Comparison of ENCODE assay signal across 21 cellular contexts in genomic region chr11:9351321-9351881, GRCh38. TPM values are rescaled to one million over a fixed set of nuclear protein-coding genes. Genes with fewer than 3 reads are reported as not detected.
DNase-seq lines count a peak whose midpoint lies in the region; ATAC-seq, FAIRE-seq and TF ChIP-seq lines count a peak whose summit lies in the region.
"Had no signal": no experiment of that assay in that cellular context is flagged by ENCODE, and none has a peak within 500 bp of the region (broad histone marks: within the 10 kb centered on the region; RNA-seq: fewer than 3 reads in every experiment).

No MANE protein-coding gene starts in this region.

- POLR2A ChIA-PET in Caco-2 (lab: Charles Lee): no interaction called here
- POLR2A ChIA-PET in H1 (lab: Charles Lee; ENCODE audit: partially characterized antibody): interaction anchor here (1.1 to 1.9 kb wide), 2 partner anchors 12 to 33 kb away, joined by 4 to 5 read pairs; partner anchors contain the start of gene IPO7

- no peaks in the 10 kb centered on the region for H3K9me3 Mint-ChIP-seq in Caco-2 (ENCODE audit: unreplicated experiment)
- H3K9me3 Mint-ChIP-seq in stimulated activated naive CD8-positive, alpha-beta T cell treated with anti-CD3 and anti-CD28 coated beads, Interleukin-15, amount 100 ng/mL, for 72 hours: no peaks in the 10 kb centered on the region
- H3K9me3 Mint-ChIP-seq: CD8-positive, alpha-beta T cell; GM23338 had no signal

- H2BK15ac ChIP-seq in H1 (ENCODE audit: low read length): no peak overlapping the region

- no TSS peak for BruUV-seq in Caco-2 (replicated peaks; lab: Mats Ljungman, UMichigan)

- no peak for FAIRE-seq in H1 (lab: Jason Lieb, UNC)
- FAIRE-seq: GM18507 had no signal

- intact Hi-C loops in Caco-2 (cut with micrococcal nuclease; ENCODE audit: unreplicated experiment): no loop called here
- intact Hi-C loops in left ventricle myocardium inferior (cut with micrococcal nuclease): no loop called here
- intact Hi-C loops in transverse colon (cut with DNase I; ENCODE audit: low total_unique reads): no loop called here
- intact Hi-C loops in colonic mucosa (cut with DNase I): no loop called here

- in situ Hi-C loops in transverse colon (cut with MboI; ENCODE audit: low pct_ligation_motif_present in 1 of 4, low pct_unique_long_range_greater_than_20kb in 1 of 4, low sequenced_read_pairs in 3 of 4): no loop called here

- no peaks in the 10 kb centered on the region for H3K23me2 ChIP-seq in H1 (ENCODE audit: low read depth, low read length)

- H3K27ac Mint-ChIP-seq in Caco-2 (ENCODE audit: unreplicated experiment): peak overlapping the region; percentile 3
- no peak overlapping the region for H3K27ac Mint-ChIP-seq in stimulated activated naive CD8-positive, alpha-beta T cell treated with anti-CD3 and anti-CD28 coated beads, Interleukin-15, amount 100 ng/mL, for 72 hours
- H3K27ac Mint-ChIP-seq: CD8-positive, alpha-beta T cell; GM23338 had no signal

- DNase-seq in Caco-2 (no peak), H1 (ENCODE audit: low read depth in 1 of 2, low spot score in 2 of 2) (no peak), left ventricle myocardium inferior (no peak), transverse colon (no peak), colonic mucosa (no peak)
- no peak for DNase-seq in stimulated activated naive CD8-positive, alpha-beta T cell treated with anti-CD3 and anti-CD28 coated beads, Interleukin-15, amount 100 ng/mL, for 72 hours
- DNase-seq: ACHN; C1 segment of cervical spinal cord; CD8-positive, alpha-beta T cell; GDM1; KG1; NCI-H1092 treated with DMSO at 0.1 percent for 48 hours; NCI-H1436 treated with DMSO at 0.1 percent for 48 hours; NCI-H2029 treated with DMSO at 0.1 percent for 48 hours; NCI-H2171; NCI-H345; NCI-H524; NCI-H774 had no signal

- no peak overlapping the region for H2BK120ac ChIP-seq in H1 (replicated peaks; ENCODE audit: low read depth, low read length)

- H2AK5ac ChIP-seq in H1 (ENCODE audit: low read depth, low read length): no peak overlapping the region

- peaks cover 6% of the 10 kb centered on the region for H3K4me1 Mint-ChIP-seq in Caco-2 (ENCODE audit: low read depth, unreplicated experiment)
- H3K4me1 Mint-ChIP-seq in stimulated activated naive CD8-positive, alpha-beta T cell treated with anti-CD3 and anti-CD28 coated beads, Interleukin-15, amount 100 ng/mL, for 72 hours: peaks cover 15% of the 10 kb centered on the region

- no peak overlapping the region for H3K14ac ChIP-seq in H1 (ENCODE audit: insufficient read length)

- no peaks in the 10 kb centered on the region for H4K20me1 ChIP-seq in H1 (replicated peaks in 1 of 2; ENCODE audit: control insufficient read depth in 1 of 2, insufficient read depth in 2 of 2, low read length in 2 of 2)

- H3K27ac ChIP-seq in H1 (ENCODE audit: low read depth, low read length): no peak overlapping the region
- H3K27ac ChIP-seq in left ventricle myocardium inferior (replicated peaks): peak overlapping the region; percentile 9
- no peak overlapping the region for H3K27ac ChIP-seq in parathyroid adenoma
- no peak overlapping the region for H3K27ac ChIP-seq in transverse colon
- no peak overlapping the region for H3K27ac ChIP-seq in colonic mucosa

- H3K79me1 ChIP-seq in H1 (ENCODE audit: low read depth, low read length): no peaks in the 10 kb centered on the region

- H2BK20ac ChIP-seq in H1 (ENCODE audit: low read length): no peak overlapping the region

- no peak overlapping the region for H3K18ac ChIP-seq in H1 (ENCODE audit: extremely low read depth, low read length)

- peak overlapping the region; percentile 2; the same call in 1 of the 2 replicates for H4K8ac ChIP-seq in H1 (ENCODE audit: extremely low read depth, insufficient read depth, low read length)

- H3K4me2 ChIP-seq in H1 (ENCODE audit: insufficient read depth in 1 of 2, low read depth in 2 of 2, low read length in 2 of 2) (no peak overlapping the region), parathyroid adenoma (ENCODE audit: low read length) (no peak overlapping the region)
- H3K4me2 ChIP-seq: GM23338 had no signal

- H2BK5ac ChIP-seq in H1 (ENCODE audit: low read depth, low read length): no peak overlapping the region

- TF ChIP-seq EP300 in H1 (IDR thresholded peaks at IDR 0.05; ENCODE audit: borderline replicate concordance in 1 of 2, low read depth in 2 of 2, low read length in 2 of 2) (no peak), transverse colon (IDR thresholded peaks at IDR 0.05; ENCODE audit: low read depth) (no peak)

- TF ChIP-seq CTCF in Caco-2 (IDR thresholded peaks at IDR 0.05; ENCODE audit: insufficient read depth in 1 of 2, low read depth in 1 of 2, low read length in 1 of 2, severe bottlenecking in 1 of 2, unreplicated experiment in 1 of 2) (no peak), H1 (IDR thresholded peaks at IDR 0.05; ENCODE audit: control extremely low read depth in 1 of 3, insufficient read depth in 1 of 3, low read depth in 1 of 3, low read length in 3 of 3) (no peak), left ventricle myocardium inferior (IDR thresholded peaks at IDR 0.05; ENCODE audit: borderline replicate concordance) (peak; percentile 41), parathyroid adenoma (IDR thresholded peaks at IDR 0.05) (no peak), transverse colon (IDR thresholded peaks at IDR 0.05) (no peak), colonic mucosa (IDR thresholded peaks at IDR 0.05) (no peak)

- no peak overlapping the region for H3K23ac ChIP-seq in H1 (ENCODE audit: insufficient read length)

- H2BK12ac ChIP-seq in H1 (ENCODE audit: low read depth, low read length): no peak overlapping the region

- no peaks in the 10 kb centered on the region for H3K36me3 Mint-ChIP-seq in Caco-2 (ENCODE audit: insufficient read depth, unreplicated experiment)
- H3K36me3 Mint-ChIP-seq: CD8-positive, alpha-beta T cell had no signal

- no peak overlapping the region for H3K56ac ChIP-seq in H1 (replicated peaks; ENCODE audit: insufficient read length, low read depth, low read length)

- H4K5ac ChIP-seq in H1 (ENCODE audit: insufficient read length, low read depth, low read length): no peak overlapping the region

- no peak overlapping the region for H4K91ac ChIP-seq in H1 (replicated peaks; ENCODE audit: insufficient read length, low read length)

- no peak for TF ChIP-seq RAD21 in H1 (IDR thresholded peaks at IDR 0.05 in 1 of 2, conservative IDR thresholded peaks at IDR 0.05 in 1 of 2; ENCODE audit: low read depth in 2 of 2, low read length in 2 of 2)

- H3K9me3 ChIP-seq in Caco-2: no peaks in the 10 kb centered on the region; the same call in 1 of the 2 replicates
- no peaks in the 10 kb centered on the region for H3K9me3 ChIP-seq in H1 (ENCODE audit: insufficient read depth in 2 of 2, low read depth in 1 of 2, low read length in 1 of 2)
- no peaks in the 10 kb centered on the region for H3K9me3 ChIP-seq in left ventricle myocardium inferior (replicated peaks)
- H3K9me3 ChIP-seq in parathyroid adenoma (ENCODE audit: control insufficient read depth, low read length): no peaks in the 10 kb centered on the region
- H3K9me3 ChIP-seq in transverse colon: no peaks in the 10 kb centered on the region
- H3K9me3 ChIP-seq in colonic mucosa: no peaks in the 10 kb centered on the region

- TF ChIP-seq POLR2A in H1 (IDR thresholded peaks at IDR 0.05; ENCODE audit: control extremely low read depth in 1 of 2, low read depth in 2 of 2, low read length in 2 of 2): no peak
- TF ChIP-seq POLR2A in transverse colon (IDR thresholded peaks at IDR 0.05): no peak

- H3K4me1 ChIP-seq in Caco-2 (no peaks in the 10 kb centered on the region; the same call in 1 of the 2 replicates), H1 (replicated peaks in 1 of 4; ENCODE audit: control insufficient read depth in 3 of 4, insufficient read depth in 4 of 4, low read length in 3 of 4) (peaks cover 0 to 10% (median 4%) of the 10 kb centered on the region in 4 experiments; a peak in 2 of 7 replicates), left ventricle myocardium inferior (peaks cover 4% of the 10 kb centered on the region), parathyroid adenoma (no peaks in the 10 kb centered on the region), transverse colon (no peaks in the 10 kb centered on the region), colonic mucosa (no peaks in the 10 kb centered on the region)

- H3K4ac ChIP-seq in H1 (replicated peaks; ENCODE audit: insufficient read length, low read depth, low read length): no peak overlapping the region

- 89% methylated on average over 6 of the region's 6 CpGs; no CpG with 5 or more reads in 1 of the 2 experiments for WGBS in H1 (ENCODE audit: extremely low coverage in 1 of 2, insufficient coverage in 1 of 2, insufficient read length in 1 of 2, insufficient replicate concordance in 2 of 2, low coverage in 1 of 2, low lambda C conversion rate in 2 of 2, missing lambda C conversion rate in 1 of 2), 2 experiments
- 88% methylated on average over 6 of the region's 6 CpGs; no CpG with 5 or more reads in 1 of the 2 donors for WGBS in transverse colon (ENCODE audit: low coverage in 1 of 2), 2 donors

- no peak overlapping the region for H3K4me3 ChIP-seq in Caco-2 (ENCODE audit: low read depth, low read length)
- H3K4me3 ChIP-seq in H1 (ENCODE audit: extremely low read depth in 1 of 4, insufficient read depth in 2 of 4, low read depth in 3 of 4, low read length in 4 of 4): no peak overlapping the region
- H3K4me3 ChIP-seq in left ventricle myocardium inferior: no peak overlapping the region
- no peak overlapping the region for H3K4me3 ChIP-seq in parathyroid adenoma (ENCODE audit: low read depth, low read length)
- no peak overlapping the region for H3K4me3 ChIP-seq in transverse colon
- H3K4me3 ChIP-seq in colonic mucosa: no peak overlapping the region
- H3K4me3 ChIP-seq: GM23338 had no signal

- CTCF ChIA-PET in Caco-2 (lab: Charles Lee) (no interaction called here), H1 (lab: Charles Lee; ENCODE audit: partially characterized antibody) (interaction anchor here (0.7 to 1.2 kb wide), 3 partner anchors 15 to 1517 kb away, joined by 3 to 4 read pairs (median 3); no protein-coding TSS in a partner anchor)

- no peaks in the 10 kb centered on the region for H3K79me2 ChIP-seq in H1 (ENCODE audit: control insufficient read depth in 1 of 2, insufficient read depth in 2 of 2, low read length in 2 of 2)
- no peaks in the 10 kb centered on the region for H3K79me2 ChIP-seq in parathyroid adenoma

- no peak for ATAC-seq in stimulated activated naive CD8-positive, alpha-beta T cell treated with anti-CD3 and anti-CD28 coated beads, Interleukin-15, amount 100 ng/mL, for 72 hours
- ATAC-seq: CD8-positive, alpha-beta T cell; GM23338 had no signal

- H3K27me3 Mint-ChIP-seq in Caco-2 (ENCODE audit: insufficient read depth, unreplicated experiment): no peaks in the 10 kb centered on the region
- no peaks in the 10 kb centered on the region for H3K27me3 Mint-ChIP-seq in stimulated activated naive CD8-positive, alpha-beta T cell treated with anti-CD3 and anti-CD28 coated beads, Interleukin-15, amount 100 ng/mL, for 72 hours

- no peak overlapping the region for H2AFZ ChIP-seq in H1 (ENCODE audit: low read length)
- H2AFZ ChIP-seq in parathyroid adenoma: peak overlapping the region; percentile 20
- H2AFZ ChIP-seq: GM23338 had no signal

- H3K36me3 ChIP-seq in Caco-2 (ENCODE audit: control insufficient read depth, insufficient read depth, low read length): no peaks in the 10 kb centered on the region
- H3K36me3 ChIP-seq in H1 (ENCODE audit: control insufficient read depth in 2 of 4, insufficient read depth in 4 of 4, low read length in 3 of 4): no peaks in the 10 kb centered on the region
- H3K36me3 ChIP-seq in left ventricle myocardium inferior: no peaks in the 10 kb centered on the region
- H3K36me3 ChIP-seq in parathyroid adenoma (ENCODE audit: control insufficient read depth, insufficient read depth, low read length): no peaks in the 10 kb centered on the region
- H3K36me3 ChIP-seq in transverse colon: no peaks in the 10 kb centered on the region
- no peaks in the 10 kb centered on the region for H3K36me3 ChIP-seq in colonic mucosa

- H3K9ac ChIP-seq in H1 (replicated peaks in 1 of 4; ENCODE audit: extremely low read depth in 1 of 4, low read depth in 3 of 4, low read length in 3 of 4): no peak overlapping the region
- H3K9ac ChIP-seq in parathyroid adenoma: no peak overlapping the region
- no peak overlapping the region for H3K9ac ChIP-seq in colonic mucosa (ENCODE audit: low read depth in 2 of 2, low read length in 2 of 2)

- no peaks in the 10 kb centered on the region for H3K27me3 ChIP-seq in Caco-2 (replicated peaks; ENCODE audit: control insufficient read depth, insufficient read depth, low read length)
- H3K27me3 ChIP-seq in H1 (replicated peaks in 1 of 4; ENCODE audit: control insufficient read depth in 3 of 4, extremely low read depth in 1 of 4, insufficient read depth in 3 of 4, low read length in 3 of 4): no peaks in the 10 kb centered on the region
- no peaks in the 10 kb centered on the region for H3K27me3 ChIP-seq in left ventricle myocardium inferior (ENCODE audit: low read depth)
- H3K27me3 ChIP-seq in parathyroid adenoma (ENCODE audit: control insufficient read depth, insufficient read depth, low read length): no peaks in the 10 kb centered on the region
- no peaks in the 10 kb centered on the region for H3K27me3 ChIP-seq in transverse colon
- H3K27me3 ChIP-seq in colonic mucosa: no peaks in the 10 kb centered on the region

- no peak overlapping the region for H3K4me3 Mint-ChIP-seq in Caco-2 (ENCODE audit: unreplicated experiment)
- H3K4me3 Mint-ChIP-seq in stimulated activated naive CD8-positive, alpha-beta T cell treated with anti-CD3 and anti-CD28 coated beads, Interleukin-15, amount 100 ng/mL, for 72 hours: no peak overlapping the region
- H3K4me3 Mint-ChIP-seq: CD8-positive, alpha-beta T cell; GM23338 had no signal

RNA-seq across cellular contexts. Expression of gene IPO7, which starts 33.1 kb away (rescaled TPM):
- total RNA-seq in Caco-2 (2022) (196 and 199 TPM in 2 replicates), left ventricle myocardium inferior (150 TPM), transverse colon (10 to 100 TPM; 20.9 to 64.5 (median 44.6) TPM), colonic mucosa (100 to 1,000 TPM in 1 of 2 donors, 10 to 100 TPM in 1; 80.8 to 103 TPM)
- total RNA-seq in H1 (2021; fragmentation: NEBNext Ultra II Directional; extraction: Animal tissue kit (Norgen Biotek cat#: 25700)): 244 and 259 TPM in 2 replicates
- polyA plus RNA-seq in H1 (2011; rRNA removed): 38.7 and 45.9 TPM in 2 replicates
- polyA plus RNA-seq in H1 (2011; cell fraction: cytosol; rRNA removed): 61.0 TPM
- polyA plus RNA-seq in H1 (2011; cell fraction: nucleus; rRNA removed): 90.5 TPM
- polyA plus RNA-seq in H1 (2012, experiment 1 of 2): 60.6 to 116 TPM (median 80.2 TPM) in 4 replicates
- polyA plus RNA-seq in H1 (2012, experiment 2 of 2): 5.5 TPM
- 119 TPM for polyA plus RNA-seq in H1 (2013, experiment 1 of 2)
- 111 TPM for polyA plus RNA-seq in H1 (2013, experiment 2 of 2)
- 160 and 258 TPM in 2 replicates for polyA minus RNA-seq in H1 (2011; rRNA and poly(A)+ RNA removed)
- 368 TPM for polyA minus RNA-seq in H1 (2011; cell fraction: cytosol; rRNA and poly(A)+ RNA removed)
- 292 TPM for polyA minus RNA-seq in H1 (2011; cell fraction: nucleus; rRNA and poly(A)+ RNA removed)

RNA-seq across cellular contexts. Expression of gene TMEM41B, which starts 37.0 kb away (rescaled TPM):
- total RNA-seq in Caco-2 (2022): 103 and 110 TPM in 2 replicates
- total RNA-seq in H1 (2021; fragmentation: NEBNext Ultra II Directional; extraction: Animal tissue kit (Norgen Biotek cat#: 25700)): 43.9 and 50.1 TPM in 2 replicates
- polyA plus RNA-seq in H1 (2011; rRNA removed): 16.5 and 24.3 TPM in 2 replicates
- polyA plus RNA-seq in H1 (2011; cell fraction: cytosol; rRNA removed): 27.2 TPM
- polyA plus RNA-seq in H1 (2011; cell fraction: nucleus; rRNA removed): 24.3 TPM
- 20.1 to 24.6 TPM (median 22.2 TPM) in 4 replicates for polyA plus RNA-seq in H1 (2012, experiment 1 of 2)
- polyA plus RNA-seq in H1 (2012, experiment 2 of 2): 5.3 TPM
- 57.5 TPM for polyA plus RNA-seq in H1 (2013, experiment 1 of 2)
- 70.5 TPM for polyA plus RNA-seq in H1 (2013, experiment 2 of 2)
- 14.8 and 19.2 TPM in 2 replicates for polyA minus RNA-seq in H1 (2011; rRNA and poly(A)+ RNA removed)
- polyA minus RNA-seq in H1 (2011; cell fraction: cytosol; rRNA and poly(A)+ RNA removed): 24.1 TPM
- polyA minus RNA-seq in H1 (2011; cell fraction: nucleus; rRNA and poly(A)+ RNA removed): 30.6 TPM
- 20.2 TPM for total RNA-seq in left ventricle myocardium inferior
- 10 to 100 TPM; 13.7 to 53.9 (median 51.8) TPM for total RNA-seq in transverse colon
- total RNA-seq in colonic mucosa: 10 to 100 TPM; 41.7 to 64.5 TPM
